1 cellular context compared by ENCODE assay signal in the genomic region with DNA sequence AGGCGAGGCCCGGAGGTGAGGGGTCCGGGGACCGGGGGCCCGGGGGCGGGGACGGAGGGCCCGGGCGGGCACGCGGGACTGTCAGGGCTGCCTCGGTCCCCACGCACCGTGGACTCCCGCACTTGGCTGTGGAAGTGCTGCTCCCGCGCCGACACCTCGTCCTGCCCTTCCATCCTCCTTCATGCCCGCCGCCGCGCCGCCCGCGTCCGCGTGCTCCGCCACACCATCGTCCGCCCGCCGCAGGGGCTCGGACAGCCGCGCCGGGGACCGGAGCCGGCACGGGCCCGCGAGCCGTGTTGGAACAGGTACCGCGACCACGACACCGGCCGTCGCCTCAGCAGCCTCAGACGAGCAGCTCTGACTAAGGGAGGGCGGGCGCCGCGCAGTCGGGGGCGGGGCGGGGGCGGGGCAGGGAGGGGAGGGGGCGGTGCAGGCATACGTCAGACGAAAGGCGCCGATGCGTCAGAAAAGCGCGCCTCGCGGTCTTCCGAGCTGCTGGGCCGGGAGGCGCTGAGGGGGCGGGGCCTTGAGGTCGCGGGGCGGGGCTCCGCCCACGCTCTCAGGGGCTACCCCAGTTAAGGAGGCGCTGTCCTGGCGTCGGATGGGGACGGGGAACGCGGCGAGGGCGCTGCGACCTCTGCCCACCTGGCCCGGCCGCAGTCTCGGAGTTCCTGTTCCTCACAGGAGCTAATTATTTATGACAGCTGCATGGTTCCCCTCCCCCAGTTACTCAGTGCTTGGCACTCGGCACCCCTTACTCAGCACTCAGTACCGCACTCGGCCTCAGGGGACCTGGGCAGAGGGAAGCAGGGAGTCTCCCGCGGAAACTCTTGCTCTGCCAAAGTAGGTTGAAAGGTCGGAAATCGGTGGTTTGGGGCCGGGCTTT.
TF ChIP-seq lines count a peak whose summit lies in the region.

A gene with protein sequence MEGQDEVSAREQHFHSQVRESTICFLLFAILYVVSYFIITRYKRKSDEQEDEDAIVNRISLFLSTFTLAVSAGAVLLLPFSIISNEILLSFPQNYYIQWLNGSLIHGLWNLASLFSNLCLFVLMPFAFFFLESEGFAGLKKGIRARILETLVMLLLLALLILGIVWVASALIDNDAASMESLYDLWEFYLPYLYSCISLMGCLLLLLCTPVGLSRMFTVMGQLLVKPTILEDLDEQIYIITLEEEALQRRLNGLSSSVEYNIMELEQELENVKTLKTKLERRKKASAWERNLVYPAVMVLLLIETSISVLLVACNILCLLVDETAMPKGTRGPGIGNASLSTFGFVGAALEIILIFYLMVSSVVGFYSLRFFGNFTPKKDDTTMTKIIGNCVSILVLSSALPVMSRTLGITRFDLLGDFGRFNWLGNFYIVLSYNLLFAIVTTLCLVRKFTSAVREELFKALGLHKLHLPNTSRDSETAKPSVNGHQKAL (minus strand): TSS at position 363 of the 886 bp plus-strand sequence. CDS start 190 bp downstream, at position 173.

TF ChIP-seq in GM12878, 131 proteins besides CTCF, POLR2A, EP300 and RAD21 (continued from another document and continues in another):
- TF ChIP-seq, protein P1, sequence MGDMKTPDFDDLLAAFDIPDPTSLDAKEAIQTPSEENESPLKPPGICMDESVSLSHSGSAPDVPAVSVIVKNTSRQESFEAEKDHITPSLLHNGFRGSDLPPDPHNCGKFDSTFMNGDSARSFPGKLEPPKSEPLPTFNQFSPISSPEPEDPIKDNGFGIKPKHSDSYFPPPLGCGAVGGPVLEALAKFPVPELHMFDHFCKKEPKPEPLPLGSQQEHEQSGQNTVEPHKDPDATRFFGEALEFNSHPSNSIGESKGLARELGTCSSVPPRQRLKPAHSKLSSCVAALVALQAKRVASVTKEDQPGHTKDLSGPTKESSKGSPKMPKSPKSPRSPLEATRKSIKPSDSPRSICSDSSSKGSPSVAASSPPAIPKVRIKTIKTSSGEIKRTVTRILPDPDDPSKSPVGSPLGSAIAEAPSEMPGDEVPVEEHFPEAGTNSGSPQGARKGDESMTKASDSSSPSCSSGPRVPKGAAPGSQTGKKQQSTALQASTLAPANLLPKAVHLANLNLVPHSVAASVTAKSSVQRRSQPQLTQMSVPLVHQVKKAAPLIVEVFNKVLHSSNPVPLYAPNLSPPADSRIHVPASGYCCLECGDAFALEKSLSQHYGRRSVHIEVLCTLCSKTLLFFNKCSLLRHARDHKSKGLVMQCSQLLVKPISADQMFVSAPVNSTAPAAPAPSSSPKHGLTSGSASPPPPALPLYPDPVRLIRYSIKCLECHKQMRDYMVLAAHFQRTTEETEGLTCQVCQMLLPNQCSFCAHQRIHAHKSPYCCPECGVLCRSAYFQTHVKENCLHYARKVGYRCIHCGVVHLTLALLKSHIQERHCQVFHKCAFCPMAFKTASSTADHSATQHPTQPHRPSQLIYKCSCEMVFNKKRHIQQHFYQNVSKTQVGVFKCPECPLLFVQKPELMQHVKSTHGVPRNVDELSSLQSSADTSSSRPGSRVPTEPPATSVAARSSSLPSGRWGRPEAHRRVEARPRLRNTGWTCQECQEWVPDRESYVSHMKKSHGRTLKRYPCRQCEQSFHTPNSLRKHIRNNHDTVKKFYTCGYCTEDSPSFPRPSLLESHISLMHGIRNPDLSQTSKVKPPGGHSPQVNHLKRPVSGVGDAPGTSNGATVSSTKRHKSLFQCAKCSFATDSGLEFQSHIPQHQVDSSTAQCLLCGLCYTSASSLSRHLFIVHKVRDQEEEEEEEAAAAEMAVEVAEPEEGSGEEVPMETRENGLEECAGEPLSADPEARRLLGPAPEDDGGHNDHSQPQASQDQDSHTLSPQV (IDR thresholded peaks at IDR 0.05) = no peak
- TF ChIP-seq NR2C1 (IDR thresholded peaks at IDR 0.05) (peak; percentile 41; the same call in 1 of the 2 replicates), WRNIP1 (IDR thresholded peaks at IDR 0.05; ENCODE audit: borderline replicate concordance, low read depth, low read length) (0 out of 2 replicates have a peak, but pooled peaks have one; percentile 92), FOXK2 (IDR thresholded peaks at IDR 0.05) (no peak), SMARCA5 (IDR thresholded peaks at IDR 0.05) (peak; percentile 26), TBL1XR1 (IDR thresholded peaks at IDR 0.05; ENCODE audit: low read depth, low read length) (no peak; the same call in 1 of the 2 replicates), HDGF (IDR thresholded peaks at IDR 0.05) (no peak), MEF2A (IDR thresholded peaks at IDR 0.05; ENCODE audit: insufficient read depth, low read depth, low read length) (no peak), EZH2 (IDR thresholded peaks at IDR 0.05; ENCODE audit: borderline replicate concordance, control insufficient read depth, low read depth, low read length) (no peak), PAX8 (IDR thresholded peaks at IDR 0.05) (no peak), EED (IDR thresholded peaks at IDR 0.05; ENCODE audit: low read depth) (peak; percentile 85), NFYA (IDR thresholded peaks at IDR 0.05; ENCODE audit: borderline replicate concordance, low read depth, low read length) (no peak), CREB1 (IDR thresholded peaks at IDR 0.05; ENCODE audit: low read depth) (peak; percentile 97), MTA2 (IDR thresholded peaks at IDR 0.05; ENCODE audit: low read depth) (peak; percentile 83), RAD51 (IDR thresholded peaks at IDR 0.05) (no peak), KLF5 (IDR thresholded peaks at IDR 0.05; ENCODE audit: partially characterized antibody) (peak; percentile 71), ZNF207 (IDR thresholded peaks at IDR 0.05; ENCODE audit: borderline replicate concordance) (peak; percentile 52; the same call in 1 of the 2 replicates), TCF12 (IDR thresholded peaks at IDR 0.05; ENCODE audit: low read depth, low read length) (peak; percentile 82), SREBF2 (IDR thresholded peaks at IDR 0.05; ENCODE audit: low read length) (no peak), STAT1 (conservative IDR thresholded peaks at IDR 0.05) (0 out of 2 replicates have a peak, but pooled peaks have one; percentile 56), GATAD2B (conservative IDR thresholded peaks at IDR 0.05; ENCODE audit: low read depth) (peak; percentile 89), ZNF217 (IDR thresholded peaks at IDR 0.05) (peak; percentile 31; the same call in 1 of the 2 replicates), SP1 (IDR thresholded peaks at IDR 0.05; ENCODE audit: low read depth, low read length) (peak; percentile 84), POLR2AphosphoS5 (IDR thresholded peaks at IDR 0.05; ENCODE audit: low read length) (peak; percentile 78; the same call in 1 of the 2 replicates), FOS (IDR thresholded peaks at IDR 0.05; ENCODE audit: borderline replicate concordance, extremely low read depth, insufficient read length) (no peak), KDM1A (IDR thresholded peaks at IDR 0.05; ENCODE audit: borderline replicate concordance) (no peak), SUZ12 (IDR thresholded peaks at IDR 0.05; ENCODE audit: unreplicated experiment) (no peak), CHD2 (IDR thresholded peaks at IDR 0.05; ENCODE audit: borderline replicate concordance, low read depth, low read length) (0 out of 2 replicates have a peak, but pooled peaks have one; percentile 11), POU2F2 (IDR thresholded peaks at IDR 0.05; ENCODE audit: borderline replicate concordance, low read depth, low read length) (0 out of 3 replicates have a peak, but pooled peaks have one; percentile 22), PAX5 (IDR thresholded peaks at IDR 0.05; ENCODE audit: borderline replicate concordance, low read depth, low read length) (peak; percentile 68; the same call in 1 of the 2 replicates)
- TF ChIP-seq, protein P2, sequence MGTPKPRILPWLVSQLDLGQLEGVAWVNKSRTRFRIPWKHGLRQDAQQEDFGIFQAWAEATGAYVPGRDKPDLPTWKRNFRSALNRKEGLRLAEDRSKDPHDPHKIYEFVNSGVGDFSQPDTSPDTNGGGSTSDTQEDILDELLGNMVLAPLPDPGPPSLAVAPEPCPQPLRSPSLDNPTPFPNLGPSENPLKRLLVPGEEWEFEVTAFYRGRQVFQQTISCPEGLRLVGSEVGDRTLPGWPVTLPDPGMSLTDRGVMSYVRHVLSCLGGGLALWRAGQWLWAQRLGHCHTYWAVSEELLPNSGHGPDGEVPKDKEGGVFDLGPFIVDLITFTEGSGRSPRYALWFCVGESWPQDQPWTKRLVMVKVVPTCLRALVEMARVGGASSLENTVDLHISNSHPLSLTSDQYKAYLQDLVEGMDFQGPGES (IDR thresholded peaks at IDR 0.05) = no peak
- TF ChIP-seq, protein P3, sequence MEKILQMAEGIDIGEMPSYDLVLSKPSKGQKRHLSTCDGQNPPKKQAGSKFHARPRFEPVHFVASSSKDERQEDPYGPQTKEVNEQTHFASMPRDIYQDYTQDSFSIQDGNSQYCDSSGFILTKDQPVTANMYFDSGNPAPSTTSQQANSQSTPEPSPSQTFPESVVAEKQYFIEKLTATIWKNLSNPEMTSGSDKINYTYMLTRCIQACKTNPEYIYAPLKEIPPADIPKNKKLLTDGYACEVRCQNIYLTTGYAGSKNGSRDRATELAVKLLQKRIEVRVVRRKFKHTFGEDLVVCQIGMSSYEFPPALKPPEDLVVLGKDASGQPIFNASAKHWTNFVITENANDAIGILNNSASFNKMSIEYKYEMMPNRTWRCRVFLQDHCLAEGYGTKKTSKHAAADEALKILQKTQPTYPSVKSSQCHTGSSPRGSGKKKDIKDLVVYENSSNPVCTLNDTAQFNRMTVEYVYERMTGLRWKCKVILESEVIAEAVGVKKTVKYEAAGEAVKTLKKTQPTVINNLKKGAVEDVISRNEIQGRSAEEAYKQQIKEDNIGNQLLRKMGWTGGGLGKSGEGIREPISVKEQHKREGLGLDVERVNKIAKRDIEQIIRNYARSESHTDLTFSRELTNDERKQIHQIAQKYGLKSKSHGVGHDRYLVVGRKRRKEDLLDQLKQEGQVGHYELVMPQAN (conservative IDR thresholded peaks at IDR 0.05) = peak; percentile 62
- TF ChIP-seq, protein P4, sequence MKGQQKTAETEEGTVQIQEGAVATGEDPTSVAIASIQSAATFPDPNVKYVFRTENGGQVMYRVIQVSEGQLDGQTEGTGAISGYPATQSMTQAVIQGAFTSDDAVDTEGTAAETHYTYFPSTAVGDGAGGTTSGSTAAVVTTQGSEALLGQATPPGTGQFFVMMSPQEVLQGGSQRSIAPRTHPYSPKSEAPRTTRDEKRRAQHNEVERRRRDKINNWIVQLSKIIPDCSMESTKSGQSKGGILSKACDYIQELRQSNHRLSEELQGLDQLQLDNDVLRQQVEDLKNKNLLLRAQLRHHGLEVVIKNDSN (IDR thresholded peaks at IDR 0.05; ENCODE audit: borderline replicate concordance, extremely low read length, insufficient read depth, low read depth, low read length) = no peak
- TF ChIP-seq, protein P5, sequence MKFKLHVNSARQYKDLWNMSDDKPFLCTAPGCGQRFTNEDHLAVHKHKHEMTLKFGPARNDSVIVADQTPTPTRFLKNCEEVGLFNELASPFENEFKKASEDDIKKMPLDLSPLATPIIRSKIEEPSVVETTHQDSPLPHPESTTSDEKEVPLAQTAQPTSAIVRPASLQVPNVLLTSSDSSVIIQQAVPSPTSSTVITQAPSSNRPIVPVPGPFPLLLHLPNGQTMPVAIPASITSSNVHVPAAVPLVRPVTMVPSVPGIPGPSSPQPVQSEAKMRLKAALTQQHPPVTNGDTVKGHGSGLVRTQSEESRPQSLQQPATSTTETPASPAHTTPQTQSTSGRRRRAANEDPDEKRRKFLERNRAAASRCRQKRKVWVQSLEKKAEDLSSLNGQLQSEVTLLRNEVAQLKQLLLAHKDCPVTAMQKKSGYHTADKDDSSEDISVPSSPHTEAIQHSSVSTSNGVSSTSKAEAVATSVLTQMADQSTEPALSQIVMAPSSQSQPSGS (IDR thresholded peaks at IDR 0.05; ENCODE audit: low read length) = no peak
- TF ChIP-seq, protein P6, sequence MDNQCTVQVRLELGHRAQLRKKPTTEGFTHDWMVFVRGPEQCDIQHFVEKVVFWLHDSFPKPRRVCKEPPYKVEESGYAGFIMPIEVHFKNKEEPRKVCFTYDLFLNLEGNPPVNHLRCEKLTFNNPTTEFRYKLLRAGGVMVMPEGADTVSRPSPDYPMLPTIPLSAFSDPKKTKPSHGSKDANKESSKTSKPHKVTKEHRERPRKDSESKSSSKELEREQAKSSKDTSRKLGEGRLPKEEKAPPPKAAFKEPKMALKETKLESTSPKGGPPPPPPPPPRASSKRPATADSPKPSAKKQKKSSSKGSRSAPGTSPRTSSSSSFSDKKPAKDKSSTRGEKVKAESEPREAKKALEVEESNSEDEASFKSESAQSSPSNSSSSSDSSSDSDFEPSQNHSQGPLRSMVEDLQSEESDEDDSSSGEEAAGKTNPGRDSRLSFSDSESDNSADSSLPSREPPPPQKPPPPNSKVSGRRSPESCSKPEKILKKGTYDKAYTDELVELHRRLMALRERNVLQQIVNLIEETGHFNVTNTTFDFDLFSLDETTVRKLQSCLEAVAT (IDR thresholded peaks at IDR 0.05) = peak; percentile 36
- TF ChIP-seq, protein P7, sequence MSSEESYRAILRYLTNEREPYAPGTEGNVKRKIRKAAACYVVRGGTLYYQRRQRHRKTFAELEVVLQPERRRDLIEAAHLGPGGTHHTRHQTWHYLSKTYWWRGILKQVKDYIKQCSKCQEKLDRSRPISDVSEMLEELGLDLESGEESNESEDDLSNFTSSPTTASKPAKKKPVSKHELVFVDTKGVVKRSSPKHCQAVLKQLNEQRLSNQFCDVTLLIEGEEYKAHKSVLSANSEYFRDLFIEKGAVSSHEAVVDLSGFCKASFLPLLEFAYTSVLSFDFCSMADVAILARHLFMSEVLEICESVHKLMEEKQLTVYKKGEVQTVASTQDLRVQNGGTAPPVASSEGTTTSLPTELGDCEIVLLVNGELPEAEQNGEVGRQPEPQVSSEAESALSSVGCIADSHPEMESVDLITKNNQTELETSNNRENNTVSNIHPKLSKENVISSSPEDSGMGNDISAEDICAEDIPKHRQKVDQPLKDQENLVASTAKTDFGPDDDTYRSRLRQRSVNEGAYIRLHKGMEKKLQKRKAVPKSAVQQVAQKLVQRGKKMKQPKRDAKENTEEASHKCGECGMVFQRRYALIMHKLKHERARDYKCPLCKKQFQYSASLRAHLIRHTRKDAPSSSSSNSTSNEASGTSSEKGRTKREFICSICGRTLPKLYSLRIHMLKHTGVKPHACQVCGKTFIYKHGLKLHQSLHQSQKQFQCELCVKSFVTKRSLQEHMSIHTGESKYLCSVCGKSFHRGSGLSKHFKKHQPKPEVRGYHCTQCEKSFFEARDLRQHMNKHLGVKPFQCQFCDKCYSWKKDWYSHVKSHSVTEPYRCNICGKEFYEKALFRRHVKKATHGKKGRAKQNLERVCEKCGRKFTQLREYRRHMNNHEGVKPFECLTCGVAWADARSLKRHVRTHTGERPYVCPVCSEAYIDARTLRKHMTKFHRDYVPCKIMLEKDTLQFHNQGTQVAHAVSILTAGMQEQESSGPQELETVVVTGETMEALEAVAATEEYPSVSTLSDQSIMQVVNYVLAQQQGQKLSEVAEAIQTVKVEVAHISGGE (CRISPR knock-in tag; IDR thresholded peaks at IDR 0.05) = no peak
- TF ChIP-seq, protein P8, sequence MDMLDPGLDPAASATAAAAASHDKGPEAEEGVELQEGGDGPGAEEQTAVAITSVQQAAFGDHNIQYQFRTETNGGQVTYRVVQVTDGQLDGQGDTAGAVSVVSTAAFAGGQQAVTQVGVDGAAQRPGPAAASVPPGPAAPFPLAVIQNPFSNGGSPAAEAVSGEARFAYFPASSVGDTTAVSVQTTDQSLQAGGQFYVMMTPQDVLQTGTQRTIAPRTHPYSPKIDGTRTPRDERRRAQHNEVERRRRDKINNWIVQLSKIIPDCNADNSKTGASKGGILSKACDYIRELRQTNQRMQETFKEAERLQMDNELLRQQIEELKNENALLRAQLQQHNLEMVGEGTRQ (IDR thresholded peaks at IDR 0.05; ENCODE audit: borderline replicate concordance, low read depth, low read length) = no peak
